Comparison of ENCODE assay signal across 13 cellular contexts in the genomic region with DNA sequence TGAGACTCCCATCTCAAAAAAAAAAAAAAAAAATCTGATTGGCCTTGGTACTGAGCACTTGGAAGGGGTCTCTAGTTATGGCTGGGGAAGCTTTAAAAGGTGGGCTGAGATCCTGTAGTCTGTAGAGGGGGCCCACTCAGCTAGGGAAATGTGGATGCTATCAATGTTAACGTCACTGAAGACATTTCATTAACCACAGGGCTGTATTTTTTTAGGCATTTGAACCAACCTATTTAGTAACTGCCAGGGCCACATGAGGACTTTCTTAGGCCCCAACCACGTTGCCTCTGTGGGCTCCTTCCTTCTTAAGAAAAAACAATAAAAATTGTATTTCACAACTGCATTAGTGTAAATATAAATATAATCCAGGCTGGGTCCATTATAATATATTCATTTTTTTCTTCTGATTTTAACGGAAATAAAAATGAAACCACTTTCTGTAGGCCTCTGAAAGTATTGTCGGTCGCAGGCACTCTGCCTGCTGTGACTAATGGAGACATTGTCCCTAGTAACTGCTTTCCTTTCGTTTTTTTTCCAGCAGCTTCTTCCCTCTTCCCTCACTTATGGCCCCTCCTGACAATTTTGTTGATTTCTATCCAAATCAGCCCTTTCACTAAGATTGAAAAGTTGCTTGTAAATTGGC.
DNase-seq lines count a peak whose midpoint lies in the region; ATAC-seq and TF ChIP-seq lines count a peak whose summit lies in the region.
"Had no signal": no experiment of that assay in that cellular context is flagged by ENCODE, and none has a peak within 500 bp of the region (broad histone marks: within the 10 kb centered on the region; RNA-seq: fewer than 3 reads in every experiment).

No MANE protein-coding gene starts in this region.

- H3K4me3 Mint-ChIP-seq in CD4-positive, alpha-beta memory T cell, result peak overlapping the region in 5 of 8 donors; percentile 36 to 79 (median 50)
- H3K4me3 Mint-ChIP-seq in HFFc6, result no peak overlapping the region; the same call in 1 of the 2 replicates
- peak overlapping the region; percentile 48 for H3K4me3 Mint-ChIP-seq in activated T-helper 17 cell treated with anti-CD3 and anti-CD28 coated beads, Interleukin-2, amount 50 U/mL, for 72 hours
- H3K4me3 Mint-ChIP-seq: activated T-cell treated with anti-CD3 and anti-CD28 coated beads, Interleukin-2, amount 50 U/mL, for 4 hours had no signal

- no peaks in the 10 kb centered on the region for H3K79me2 ChIP-seq in mesendoderm (ENCODE audit: control insufficient read depth, insufficient read depth, low read length)

- H3K36me3 ChIP-seq in CD4-positive, alpha-beta memory T cell (ENCODE audit: insufficient read depth, low read length), result no peaks in the 10 kb centered on the region
- no peaks in the 10 kb centered on the region for H3K36me3 ChIP-seq in mesendoderm (ENCODE audit: control insufficient read depth, insufficient read depth, low read length)

- no peak overlapping the region for H3K4ac ChIP-seq in mesendoderm (ENCODE audit: low read depth, low read length)

- H3K18ac ChIP-seq in mesendoderm (ENCODE audit: low read length), result no peak overlapping the region

- peak; percentile 66 for ATAC-seq in activated T-helper 17 cell treated with anti-CD3 and anti-CD28 coated beads, Interleukin-2, amount 50 U/mL, for 72 hours (replicated peaks)
- ATAC-seq: activated T-cell treated with anti-CD3 and anti-CD28 coated beads, Interleukin-2, amount 50 U/mL, for 4 hours had no signal

- H3K4me2 ChIP-seq in mesendoderm (ENCODE audit: low read length), result no peak overlapping the region

- H3K23ac ChIP-seq in mesendoderm (ENCODE audit: low read length), result no peak overlapping the region

- no peaks in the 10 kb centered on the region for H3K9me3 Mint-ChIP-seq in CD4-positive, alpha-beta memory T cell
- H3K9me3 Mint-ChIP-seq in HFFc6, result peaks cover 7% of the 10 kb centered on the region
- H3K9me3 Mint-ChIP-seq in activated T-helper 17 cell treated with anti-CD3 and anti-CD28 coated beads, Interleukin-2, amount 50 U/mL, for 72 hours, result no peaks in the 10 kb centered on the region
- H3K9me3 Mint-ChIP-seq: activated T-cell treated with anti-CD3 and anti-CD28 coated beads, Interleukin-2, amount 50 U/mL, for 4 hours had no signal

- no peaks in the 10 kb centered on the region for H3K36me3 Mint-ChIP-seq in CD4-positive, alpha-beta memory T cell
- H3K36me3 Mint-ChIP-seq in HFFc6 (ENCODE audit: low read depth), result peaks cover 10% of the 10 kb centered on the region
- H3K36me3 Mint-ChIP-seq in activated T-helper 17 cell treated with anti-CD3 and anti-CD28 coated beads, Interleukin-2, amount 50 U/mL, for 72 hours (ENCODE audit: low read depth), result no peaks in the 10 kb centered on the region

- no peak overlapping the region for H2BK120ac ChIP-seq in mesendoderm (ENCODE audit: low read depth, low read length)

- H4K8ac ChIP-seq in mesendoderm (ENCODE audit: low read depth, low read length), result no peak overlapping the region

- H3K9me3 ChIP-seq in CD4-positive, alpha-beta memory T cell (ENCODE audit: control insufficient read depth in 1 of 2, low read length in 2 of 2), result no peaks in the 10 kb centered on the region

- H3K27ac Mint-ChIP-seq in CD4-positive, alpha-beta memory T cell, result peak overlapping the region in 2 of 7 donors; percentile 46 to 68
- H3K27ac Mint-ChIP-seq in HFFc6, result peak overlapping the region; percentile 63; the same call in 1 of the 2 replicates
- H3K27ac Mint-ChIP-seq in activated T-helper 17 cell treated with anti-CD3 and anti-CD28 coated beads, Interleukin-2, amount 50 U/mL, for 72 hours, result peak overlapping the region; percentile 65

- H3K4me1 ChIP-seq in CD4-positive, alpha-beta memory T cell (ENCODE audit: insufficient read depth, low read length), result no peaks in the 10 kb centered on the region
- peaks cover 2% of the 10 kb centered on the region for H3K4me1 ChIP-seq in mesendoderm (ENCODE audit: control insufficient read depth, low read depth, low read length)

- H3K27me3 Mint-ChIP-seq in CD4-positive, alpha-beta memory T cell, result no peaks in the 10 kb centered on the region
- no peaks in the 10 kb centered on the region; the same call in 1 of the 2 replicates for H3K27me3 Mint-ChIP-seq in HFFc6 (ENCODE audit: insufficient read depth)
- no peaks in the 10 kb centered on the region for H3K27me3 Mint-ChIP-seq in activated T-helper 17 cell treated with anti-CD3 and anti-CD28 coated beads, Interleukin-2, amount 50 U/mL, for 72 hours

- no peak for DNase-seq in CD4-positive, alpha-beta memory T cell
- DNase-seq in HFFc6 (peak; percentile 15), mesendoderm (no peak), NCI-H2107 treated with DMSO at 0.1 percent for 48 hours (lab: John Stamatoyannopoulos, UW; ENCODE audit: unreplicated experiment) (no peak), NCI-H2171 (lab: John Stamatoyannopoulos, UW) (no peak), NCI-H524 treated with DMSO at 0.1 percent for 48 hours (lab: John Stamatoyannopoulos, UW) (no peak), NCI-H1694 treated with DMSO at 0.1 percent for 48 hours (lab: John Stamatoyannopoulos, UW) (no peak)
- DNase-seq: activated T-cell treated with anti-CD3 and anti-CD28 coated beads, Interleukin-2, amount 50 U/mL, for 4 hours; cortex of kidney; DMS153; NCI-H226; nucleus accumbens had no signal

- no peak overlapping the region for H3K4me3 ChIP-seq in CD4-positive, alpha-beta memory T cell (ENCODE audit: low read length in 2 of 2)
- no peak overlapping the region for H3K4me3 ChIP-seq in mesendoderm (ENCODE audit: low read length)

- TF ChIP-seq CTCF in HFFc6 (IDR thresholded peaks at IDR 0.05), result no peak

- H2AK5ac ChIP-seq in mesendoderm (ENCODE audit: low read length), result no peak overlapping the region

- H3K27me3 ChIP-seq in CD4-positive, alpha-beta memory T cell (ENCODE audit: insufficient read depth, low read length), result no peaks in the 10 kb centered on the region
- H3K27me3 ChIP-seq in mesendoderm (ENCODE audit: insufficient read depth, low read length, poor library complexity), result no peaks in the 10 kb centered on the region

- no peak overlapping the region for H4K5ac ChIP-seq in mesendoderm (ENCODE audit: low read length)

- CTCF ChIA-PET in CD4-positive, alpha-beta memory T cell (lab: Charles Lee; ENCODE audit: partially characterized antibody), result no interaction called here

- H3K27ac ChIP-seq in CD4-positive, alpha-beta memory T cell (ENCODE audit: low read depth, low read length), result no peak overlapping the region
- H3K27ac ChIP-seq in mesendoderm (ENCODE audit: low read depth, low read length), result no peak overlapping the region

- no peak overlapping the region for H3K9ac ChIP-seq in mesendoderm (ENCODE audit: low read length)

- intact Hi-C loops in CD4-positive, alpha-beta memory T cell (cut with micrococcal nuclease), result no loop called here

- peak overlapping the region; percentile 36 for H3K56ac ChIP-seq in mesendoderm (ENCODE audit: low read length)

- H3K79me1 ChIP-seq in mesendoderm (ENCODE audit: low read length), result no peaks in the 10 kb centered on the region

- H3K4me1 Mint-ChIP-seq in CD4-positive, alpha-beta memory T cell, result peaks cover 0 to 16% (median 7%) of the 10 kb centered on the region in 4 donors
- peaks cover 64% of the 10 kb centered on the region for H3K4me1 Mint-ChIP-seq in HFFc6 (ENCODE audit: low read depth)
- H3K4me1 Mint-ChIP-seq in activated T-helper 17 cell treated with anti-CD3 and anti-CD28 coated beads, Interleukin-2, amount 50 U/mL, for 72 hours, result peaks cover 5% of the 10 kb centered on the region

- no CpG with 5 or more reads among the region's 6 CpGs for WGBS in mesendoderm (ENCODE audit: extremely low coverage, insufficient coverage, low lambda C conversion rate)

- POLR2A ChIA-PET in CD4-positive, alpha-beta memory T cell (lab: Charles Lee; ENCODE audit: partially characterized antibody), result no interaction called here

- no peak overlapping the region for H2BK15ac ChIP-seq in mesendoderm (replicated peaks; ENCODE audit: low read depth)

- no peak overlapping the region for H2BK5ac ChIP-seq in mesendoderm (ENCODE audit: low read length)
